ENCODE assay signal across 19 cellular contexts in the genomic region with DNA sequence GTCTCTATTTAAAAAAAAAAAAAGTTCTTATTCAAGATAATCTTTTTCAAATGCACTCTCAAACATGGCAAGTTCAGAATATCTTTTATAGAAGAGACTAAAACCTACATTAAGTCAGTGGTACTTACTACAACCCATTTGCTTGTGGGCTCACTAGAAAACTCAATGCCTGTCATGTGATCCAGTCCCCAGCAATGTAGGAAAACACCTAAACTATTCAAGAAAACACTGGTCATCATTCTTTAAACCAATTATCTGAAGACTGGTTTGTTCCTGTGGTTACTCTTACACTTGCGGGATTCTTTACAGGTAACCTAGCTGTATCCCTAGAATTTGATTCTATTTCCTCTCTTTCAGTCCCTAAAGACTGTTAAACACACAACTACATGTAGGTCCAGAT. TPM values are rescaled to one million over a fixed set of nuclear protein-coding genes. Genes with fewer than 3 reads are reported as not detected.
DNase-seq lines count a peak whose midpoint lies in the region; ATAC-seq and TF ChIP-seq lines count a peak whose summit lies in the region.
"Had no signal": no experiment of that assay in that cellular context is flagged by ENCODE, and none has a peak within 500 bp of the region (broad histone marks: within the 10 kb centered on the region; RNA-seq: fewer than 3 reads in every experiment).

No MANE protein-coding gene starts in this region.

- no peaks in the 10 kb centered on the region for H3K27me3 ChIP-seq in CD4-positive, CD25-positive, alpha-beta regulatory T cell (ENCODE audit: control insufficient read depth, insufficient read depth, low read length)
- H3K27me3 ChIP-seq in CD8-positive, alpha-beta memory T cell (ENCODE audit: insufficient read depth, low read length, poor library complexity, severe bottlenecking): no peaks in the 10 kb centered on the region
- H3K27me3 ChIP-seq in psoas muscle (ENCODE audit: insufficient read depth in 3 of 3, low read length in 2 of 3) (no peaks in the 10 kb centered on the region), heart left ventricle (no peaks in the 10 kb centered on the region)
- H3K27me3 ChIP-seq: BE2C had no signal

- DNase-seq in CD4-positive, CD25-positive, alpha-beta regulatory T cell: no peak
- DNase-seq in CD8-positive, alpha-beta memory T cell: no peak
- no peak for DNase-seq in activated T-helper 1 cell treated with anti-CD3 and anti-CD28 coated beads, Interleukin-12 subunit alpha, Interleukin-12 subunit beta, Interleukin-2, Interleukin-4 antibody, amounts not matched to agents 30 ng/mL and 10 ng/mL and 1 ng/mL, durations not matched to agents 14 hours and 24 hours and 36 hours (ENCODE audit: low spot score)
- DNase-seq in psoas muscle (no peak), head of caudate nucleus (no peak), caudate nucleus (lab: John Stamatoyannopoulos, UW) (no peak), heart left ventricle (no peak)
- DNase-seq in activated naive CD4-positive, alpha-beta T cell treated with Interleukin-2 at 50 U/mL for 16 hours: no peak
- DNase-seq: BE2C, GDM1, NCI-H1092 treated with DMSO at 0.1 percent for 48 hours, NCI-H2081, NCI-H2171 treated with DMSO at 0.1 percent for 48 hours, NCI-H524 treated with DMSO at 0.1 percent for 48 hours, NCI-H82, SIG-M5, SK-N-SH had no signal

- H3K4me1 Mint-ChIP-seq in CD4-positive, CD25-positive, alpha-beta regulatory T cell: peaks cover 34 to 83% (median 53%) of the 10 kb centered on the region in 4 donors
- H3K4me1 Mint-ChIP-seq in CD8-positive, alpha-beta memory T cell: peaks cover 58 to 79% (median 78%) of the 10 kb centered on the region in 3 donors
- peaks cover 31% of the 10 kb centered on the region for H3K4me1 Mint-ChIP-seq in activated T-helper 1 cell treated with anti-CD3 and anti-CD28 coated beads, Interleukin-12 subunit alpha, Interleukin-12 subunit beta, Interleukin-2, Interleukin-4 antibody, amounts not matched to agents 30 ng/mL and 10 ng/mL and 1 ng/mL, durations not matched to agents 14 hours and 24 hours and 36 hours (ENCODE audit: low read depth)

- no peak for TF ChIP-seq POLR2A in heart left ventricle (IDR thresholded peaks at IDR 0.05)

- no peaks in the 10 kb centered on the region for H3K27me3 Mint-ChIP-seq in CD4-positive, CD25-positive, alpha-beta regulatory T cell
- H3K27me3 Mint-ChIP-seq in CD8-positive, alpha-beta memory T cell: no peaks in the 10 kb centered on the region
- no peaks in the 10 kb centered on the region for H3K27me3 Mint-ChIP-seq in activated T-helper 1 cell treated with anti-CD3 and anti-CD28 coated beads, Interleukin-12 subunit alpha, Interleukin-12 subunit beta, Interleukin-2, Interleukin-4 antibody, amounts not matched to agents 30 ng/mL and 10 ng/mL and 1 ng/mL, durations not matched to agents 14 hours and 24 hours and 36 hours (ENCODE audit: insufficient read depth)

- no peaks in the 10 kb centered on the region for H3K9me3 Mint-ChIP-seq in CD4-positive, CD25-positive, alpha-beta regulatory T cell
- H3K9me3 Mint-ChIP-seq in CD8-positive, alpha-beta memory T cell: no peaks in the 10 kb centered on the region
- no peaks in the 10 kb centered on the region for H3K9me3 Mint-ChIP-seq in activated T-helper 1 cell treated with anti-CD3 and anti-CD28 coated beads, Interleukin-12 subunit alpha, Interleukin-12 subunit beta, Interleukin-2, Interleukin-4 antibody, amounts not matched to agents 30 ng/mL and 10 ng/mL and 1 ng/mL, durations not matched to agents 14 hours and 24 hours and 36 hours

- H3K36me3 ChIP-seq in CD4-positive, CD25-positive, alpha-beta regulatory T cell (ENCODE audit: control insufficient read depth, insufficient read depth, low read length): peaks cover 69% of the 10 kb centered on the region
- peaks cover 21% of the 10 kb centered on the region for H3K36me3 ChIP-seq in CD8-positive, alpha-beta memory T cell (ENCODE audit: insufficient read depth, low read length)
- H3K36me3 ChIP-seq in psoas muscle (ENCODE audit: insufficient read depth in 1 of 2, low read depth in 1 of 2) (peaks cover 4 to 95% of the 10 kb centered on the region in 2 donors), heart left ventricle (peaks cover 0 to 100% (median 89%) of the 10 kb centered on the region in 9 donors)

- ATAC-seq in CD4-positive, CD25-positive, alpha-beta regulatory T cell (ENCODE audit: low read depth in 2 of 2): no peak
- ATAC-seq in psoas muscle: no peak
- no peak for ATAC-seq in heart left ventricle
- ATAC-seq: A549, Panc1 had no signal

- peak overlapping the region; percentile 37 for H3K27ac ChIP-seq in CD4-positive, CD25-positive, alpha-beta regulatory T cell (ENCODE audit: insufficient read depth, low read length, poor library complexity, severe bottlenecking)
- no peak overlapping the region for H3K27ac ChIP-seq in CD8-positive, alpha-beta memory T cell (ENCODE audit: low read depth, low read length)
- H3K27ac ChIP-seq in psoas muscle: peak overlapping the region; percentile 10
- no peak overlapping the region for H3K27ac ChIP-seq in caudate nucleus (ENCODE audit: low read depth, low read length)
- H3K27ac ChIP-seq in heart left ventricle: no peak overlapping the region
- H3K27ac ChIP-seq: A549 had no signal

- POLR2A ChIA-PET in CD8-positive, alpha-beta memory T cell (lab: Charles Lee): no interaction called here

- H3K4me3 ChIP-seq in CD4-positive, CD25-positive, alpha-beta regulatory T cell (ENCODE audit: low read depth, low read length): no peak overlapping the region
- no peak overlapping the region for H3K4me3 ChIP-seq in CD8-positive, alpha-beta memory T cell (ENCODE audit: low read length)
- H3K4me3 ChIP-seq in psoas muscle (no peak overlapping the region), heart left ventricle (no peak overlapping the region)
- H3K4me3 ChIP-seq: A549 had no signal

- intact Hi-C loops in activated T-helper 1 cell treated with anti-CD3 and anti-CD28 coated beads, Interleukin-12 subunit alpha, Interleukin-12 subunit beta, Interleukin-2, Interleukin-4 antibody, amounts not matched to agents 30 ng/mL and 10 ng/mL and 1 ng/mL, durations not matched to agents 14 hours and 24 hours and 36 hours (cut with micrococcal nuclease): no loop called here
- intact Hi-C loops in psoas muscle (cut with DNase I) (loop anchor here in 1 of 2 donors (5.0 kb wide), 1 partner anchor 48 kb away; no protein-coding TSS in a partner anchor), head of caudate nucleus (cut with DNase I) (no loop called here), heart left ventricle (cut with DNase I) (no loop called here)

- CTCF ChIA-PET in CD8-positive, alpha-beta memory T cell (lab: Charles Lee): interaction anchor here (1.0 to 1.4 kb wide), 2 partner anchors 8 to 20 kb away, joined by 3 to 4 read pairs; no protein-coding TSS in a partner anchor

- no peaks in the 10 kb centered on the region for H3K9me3 ChIP-seq in CD4-positive, CD25-positive, alpha-beta regulatory T cell (ENCODE audit: control insufficient read depth in 2 of 2, low read length in 2 of 2)
- no peaks in the 10 kb centered on the region for H3K9me3 ChIP-seq in CD8-positive, alpha-beta memory T cell (ENCODE audit: low read length)
- H3K9me3 ChIP-seq in psoas muscle (no peaks in the 10 kb centered on the region), heart left ventricle (no peaks in the 10 kb centered on the region)
- H3K9me3 ChIP-seq: A549, BE2C, SK-N-SH had no signal

- TF ChIP-seq CTCF in psoas muscle (IDR thresholded peaks at IDR 0.05) (no peak), heart left ventricle (IDR thresholded peaks at IDR 0.05) (no peak)

- peaks cover 37% of the 10 kb centered on the region for H3K4me1 ChIP-seq in CD4-positive, CD25-positive, alpha-beta regulatory T cell (ENCODE audit: control insufficient read depth, insufficient read depth, low read length, poor library complexity, severe bottlenecking)
- H3K4me1 ChIP-seq in CD8-positive, alpha-beta memory T cell (ENCODE audit: insufficient read depth, low read length): peaks cover 28% of the 10 kb centered on the region
- H3K4me1 ChIP-seq in psoas muscle (peaks cover 43% of the 10 kb centered on the region), heart left ventricle (peaks cover 0 to 38% (median 12%) of the 10 kb centered on the region in 12 donors)
- H3K4me1 ChIP-seq: A549, BE2C had no signal

- peaks cover 31% of the 10 kb centered on the region for H3K36me3 Mint-ChIP-seq in CD4-positive, CD25-positive, alpha-beta regulatory T cell
- H3K36me3 Mint-ChIP-seq in CD8-positive, alpha-beta memory T cell: peaks cover 0 to 67% (median 17%) of the 10 kb centered on the region in 3 donors
- peaks cover 35% of the 10 kb centered on the region for H3K36me3 Mint-ChIP-seq in activated T-helper 1 cell treated with anti-CD3 and anti-CD28 coated beads, Interleukin-12 subunit alpha, Interleukin-12 subunit beta, Interleukin-2, Interleukin-4 antibody, amounts not matched to agents 30 ng/mL and 10 ng/mL and 1 ng/mL, durations not matched to agents 14 hours and 24 hours and 36 hours (ENCODE audit: low read depth)

- H3K4me3 Mint-ChIP-seq in CD4-positive, CD25-positive, alpha-beta regulatory T cell: no peak overlapping the region
- no peak overlapping the region for H3K4me3 Mint-ChIP-seq in CD8-positive, alpha-beta memory T cell
- H3K4me3 Mint-ChIP-seq in activated T-helper 1 cell treated with anti-CD3 and anti-CD28 coated beads, Interleukin-12 subunit alpha, Interleukin-12 subunit beta, Interleukin-2, Interleukin-4 antibody, amounts not matched to agents 30 ng/mL and 10 ng/mL and 1 ng/mL, durations not matched to agents 14 hours and 24 hours and 36 hours: no peak overlapping the region

- 93 to 98% (median 97%) methylated on average over 1 of the region's 1 CpG for WGBS in psoas muscle, 3 donors
- WGBS in heart left ventricle, 4 donors: 95 to 99% (median 97%) methylated on average over 1 of the region's 1 CpG

- H3K27ac Mint-ChIP-seq in CD4-positive, CD25-positive, alpha-beta regulatory T cell: peak overlapping the region; percentile 6 to 62 (median 14)
- H3K27ac Mint-ChIP-seq in CD8-positive, alpha-beta memory T cell: peak overlapping the region in 5 of 8 donors; percentile 8 to 78 (median 48)
- peak overlapping the region; percentile 34 for H3K27ac Mint-ChIP-seq in activated T-helper 1 cell treated with anti-CD3 and anti-CD28 coated beads, Interleukin-12 subunit alpha, Interleukin-12 subunit beta, Interleukin-2, Interleukin-4 antibody, amounts not matched to agents 30 ng/mL and 10 ng/mL and 1 ng/mL, durations not matched to agents 14 hours and 24 hours and 36 hours

RNA-seq across cellular contexts. Expression of a gene that starts 19.6 kb away (rescaled TPM):
- 107 TPM for total RNA-seq in CD4-positive, CD25-positive, alpha-beta regulatory T cell
- polyA plus RNA-seq in CD4-positive, CD25-positive, alpha-beta regulatory T cell: 1 to 10 TPM; 3.9 to 6.2 (median 5.2) TPM
- 10 to 100 TPM; 61.2 to 63.3 TPM for total RNA-seq in CD8-positive, alpha-beta memory T cell
- polyA plus RNA-seq in CD8-positive, alpha-beta memory T cell: 3.4 TPM
- 68.0 and 69.2 TPM in 2 replicates for total RNA-seq in activated T-helper 1 cell treated with anti-CD3 and anti-CD28 coated beads, Interleukin-12 subunit alpha, Interleukin-12 subunit beta, Interleukin-2, Interleukin-4 antibody, amounts not matched to agents 30 ng/mL and 10 ng/mL and 1 ng/mL, durations not matched to agents 14 hours and 24 hours and 36 hours
- total RNA-seq in psoas muscle (10 to 100 TPM; 45.1 to 74.4 (median 52.9) TPM), heart left ventricle (10 to 100 TPM; 23.3 to 59.1 (median 40.2) TPM)
- polyA plus RNA-seq in psoas muscle (10 to 100 TPM in 1 of 3 donors, 1 to 10 TPM in 2; 6.6 to 29.0 (median 10.0) TPM), heart left ventricle (1 to 10 TPM; 5.6 to 9.8 TPM)

Comparison
In these comparisons a context has a peak if more than half of its experiments do, and no peak if none do; other contexts are left out.
1. H3K27ac ChIP-seq: peak in CD4-positive, CD25-positive, alpha-beta regulatory T cell (single experiment) and psoas muscle (single experiment); none in CD8-positive, alpha-beta memory T cell (single experiment), caudate nucleus (single experiment) and heart left ventricle (0 of 12).
2. Peak in every context shown above with its lines, with median percentiles within 50 percentile points of each other: H3K27ac Mint-ChIP-seq.